In the genomic region with DNA sequence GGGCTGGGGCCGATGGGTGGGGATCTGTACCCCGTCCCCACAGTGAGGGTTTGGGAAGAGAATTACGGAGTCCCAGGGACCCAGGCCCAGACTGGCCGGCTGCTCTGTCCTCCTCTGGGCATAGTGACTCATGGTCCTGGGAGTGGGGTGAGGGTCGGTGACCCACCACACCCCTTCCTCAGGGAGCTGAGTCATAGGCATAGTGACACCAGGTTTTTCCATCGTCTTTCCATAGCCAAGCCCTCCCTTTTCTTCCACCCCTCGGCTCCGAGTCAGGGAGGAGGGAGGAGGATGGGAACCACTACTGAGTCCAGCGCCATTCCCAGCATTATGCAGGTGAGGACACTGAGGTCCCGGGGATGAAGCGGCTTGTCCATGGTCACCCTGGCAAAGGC, we compare ENCODE assay signal across 10 cellular contexts. TPM values are rescaled to one million over a fixed set of nuclear protein-coding genes. Genes with fewer than 3 reads are reported as not detected.
DNase-seq lines count a peak whose midpoint lies in the region; ATAC-seq and TF ChIP-seq lines count a peak whose summit lies in the region.
"Had no signal": no experiment of that assay in that cellular context is flagged by ENCODE, and none has a peak within 500 bp of the region (broad histone marks: within the 10 kb centered on the region; RNA-seq: fewer than 3 reads in every experiment).

No MANE protein-coding gene starts in this region.

- no peak overlapping the region for H3K27ac Mint-ChIP-seq in type B pancreatic cell

- H3K4me3 Mint-ChIP-seq in type B pancreatic cell: no peak overlapping the region

- peaks cover 12% of the 10 kb centered on the region for H3K4me1 ChIP-seq in osteoblast (ENCODE audit: insufficient read depth, low read length)

- H3K36me3 Mint-ChIP-seq in type B pancreatic cell: no peaks in the 10 kb centered on the region

- no peaks in the 10 kb centered on the region for H3K79me2 ChIP-seq in osteoblast (ENCODE audit: insufficient read depth, low read length)

- no peak overlapping the region for H2AFZ ChIP-seq in osteoblast (ENCODE audit: low read length)

- H3K9me3 Mint-ChIP-seq in type B pancreatic cell: no peaks in the 10 kb centered on the region

- no peak for ATAC-seq in GM18907 (IDR thresholded peaks at IDR 0.05; ENCODE audit: unreplicated experiment)

- H3K9me3 ChIP-seq in osteoblast (ENCODE audit: low read depth, low read length): no peaks in the 10 kb centered on the region

- H3K4me3 ChIP-seq in fibroblast of pulmonary artery (replicated peaks; ENCODE audit: low read depth, low read length) (no peak overlapping the region), osteoblast (ENCODE audit: insufficient read depth, low read length) (no peak overlapping the region)

- H3K4me1 Mint-ChIP-seq in type B pancreatic cell (ENCODE audit: unreplicated experiment): peaks cover 4% of the 10 kb centered on the region

- H3K27me3 Mint-ChIP-seq in type B pancreatic cell: peaks cover 4% of the 10 kb centered on the region

- peak overlapping the region; percentile 15 for H3K4me2 ChIP-seq in osteoblast (ENCODE audit: insufficient read depth, low read length)

- H3K36me3 ChIP-seq in osteoblast (ENCODE audit: insufficient read depth, low read length): no peaks in the 10 kb centered on the region

- POLR2A ChIA-PET in RWPE1 (lab: Yijun Ruan, JAX; ENCODE audit: low non-redundant PET): no interaction called here

- H3K27ac ChIP-seq in RWPE1 (peak overlapping the region; percentile 82), osteoblast (ENCODE audit: low read depth, low read length) (no peak overlapping the region)

- CTCF ChIA-PET in RWPE1 (lab: Yijun Ruan, JAX): interaction anchor here (0.6 to 1.4 kb wide), 3 partner anchors 8 to 82 kb away, joined by 3 to 5 read pairs (median 3); no protein-coding TSS in a partner anchor

- no peaks in the 10 kb centered on the region for H4K20me1 ChIP-seq in osteoblast (ENCODE audit: insufficient read depth, low read length)

- peaks cover 9% of the 10 kb centered on the region for H3K27me3 ChIP-seq in osteoblast (ENCODE audit: insufficient read depth, low read length)

- TF ChIP-seq CTCF in RWPE1 (conservative IDR thresholded peaks at IDR 0.05; ENCODE audit: low read depth): no peak
- no peak for TF ChIP-seq CTCF in fibroblast of pulmonary artery (IDR thresholded peaks at IDR 0.05; ENCODE audit: low read length, missing control alignments)
- TF ChIP-seq CTCF in osteoblast (IDR thresholded peaks at IDR 0.05; ENCODE audit: extremely low read depth, low read depth, low read length): no peak
- no peak for TF ChIP-seq CTCF in type B pancreatic cell (conservative IDR thresholded peaks at IDR 0.05)

- DNase-seq in AG08395 (ENCODE audit: low spot score) (peak; percentile 58), RWPE1 (ENCODE audit: low spot score) (peak; percentile 24), fibroblast of pulmonary artery (ENCODE audit: low read depth) (peak; percentile 46), osteoblast (ENCODE audit: insufficient read length, low spot score, missing footprints) (peak; percentile 69), type B pancreatic cell (ENCODE audit: extremely low spot score, unreplicated experiment) (no peak), HT-29 (ENCODE audit: low spot score) (no peak), NCI-H146 treated with DMSO at 0.1 percent for 48 hours (lab: John Stamatoyannopoulos, UW; ENCODE audit: unreplicated experiment) (no peak)
- DNase-seq: MV-4-11, SHP77 treated with DMSO at 0.1 percent for 48 hours had no signal

RNA-seq across cellular contexts. Expression of a gene that starts 8.9 kb away (rescaled TPM):
- under 0.01 and 0.72 TPM in 2 replicates for total RNA-seq in osteoblast
- 0.14 and 0.68 TPM in 2 replicates for total RNA-seq in type B pancreatic cell (ENCODE audit: low replicate concordance)
- not detected in 2 replicates for total RNA-seq in HT-29 (2014; rRNA removed; shearing (Covaris generic))

RNA-seq across cellular contexts. Expression of a gene that starts 32.5 kb away (rescaled TPM):
- total RNA-seq in osteoblast: 4.1 and 6.5 TPM in 2 replicates
- 5.3 and 9.2 TPM in 2 replicates for total RNA-seq in type B pancreatic cell (ENCODE audit: low replicate concordance)
- 1.4 and 1.9 TPM in 2 replicates for total RNA-seq in HT-29 (2014; rRNA removed; shearing (Covaris generic))

Comparison
In these comparisons a context has a peak if more than half of its experiments do, and no peak if none do; other contexts are left out.
1. DNase-seq: peak in AG08395 (single experiment), RWPE1 (single experiment), fibroblast of pulmonary artery (single experiment) and osteoblast (single experiment); none in type B pancreatic cell (single experiment), HT-29 (single experiment) and NCI-H146 treated with DMSO at 0.1 percent for 48 hours (single experiment).